In genomic region chr16:83840060-83840617, GRCh38 we compare ENCODE assay signal across 1 cellular context.
TF ChIP-seq lines count a peak whose summit lies in the region.

No MANE protein-coding gene starts in this region.

TF ChIP-seq in GM23338, 12 proteins besides CTCF, POLR2A, EP300 and RAD21:
- TF ChIP-seq ZNF462 (CRISPR knock-in tag; IDR thresholded peaks at IDR 0.05) (0 out of 2 replicates have a peak, but pooled peaks have one; percentile 6), ZNF114 (CRISPR knock-in tag; IDR thresholded peaks at IDR 0.05) (no peak), CREB1 (CRISPR knock-in tag; IDR thresholded peaks at IDR 0.05; ENCODE audit: low read depth) (0 out of 2 replicates have a peak, but pooled peaks have one; percentile 16), ZNF331 (CRISPR knock-in tag; IDR thresholded peaks at IDR 0.05; ENCODE audit: low read depth) (no peak), POLR2AphosphoS5 (IDR thresholded peaks at IDR 0.05; ENCODE audit: low read depth) (no peak), JUNB (IDR thresholded peaks at IDR 0.05; ENCODE audit: unreplicated experiment) (no peak), EZH2phosphoT487 (IDR thresholded peaks at IDR 0.05; ENCODE audit: unreplicated experiment) (no peak), STAT1 (IDR thresholded peaks at IDR 0.05; ENCODE audit: unreplicated experiment) (no peak), EZH2 (IDR thresholded peaks at IDR 0.05; ENCODE audit: low read depth, unreplicated experiment) (no peak), NANOG (IDR thresholded peaks at IDR 0.05; ENCODE audit: borderline replicate concordance) (no peak)
- TF ChIP-seq, protein P1, sequence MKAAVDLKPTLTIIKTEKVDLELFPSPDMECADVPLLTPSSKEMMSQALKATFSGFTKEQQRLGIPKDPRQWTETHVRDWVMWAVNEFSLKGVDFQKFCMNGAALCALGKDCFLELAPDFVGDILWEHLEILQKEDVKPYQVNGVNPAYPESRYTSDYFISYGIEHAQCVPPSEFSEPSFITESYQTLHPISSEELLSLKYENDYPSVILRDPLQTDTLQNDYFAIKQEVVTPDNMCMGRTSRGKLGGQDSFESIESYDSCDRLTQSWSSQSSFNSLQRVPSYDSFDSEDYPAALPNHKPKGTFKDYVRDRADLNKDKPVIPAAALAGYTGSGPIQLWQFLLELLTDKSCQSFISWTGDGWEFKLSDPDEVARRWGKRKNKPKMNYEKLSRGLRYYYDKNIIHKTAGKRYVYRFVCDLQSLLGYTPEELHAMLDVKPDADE (IDR thresholded peaks at IDR 0.05), result no peak
- TF ChIP-seq, protein P2, sequence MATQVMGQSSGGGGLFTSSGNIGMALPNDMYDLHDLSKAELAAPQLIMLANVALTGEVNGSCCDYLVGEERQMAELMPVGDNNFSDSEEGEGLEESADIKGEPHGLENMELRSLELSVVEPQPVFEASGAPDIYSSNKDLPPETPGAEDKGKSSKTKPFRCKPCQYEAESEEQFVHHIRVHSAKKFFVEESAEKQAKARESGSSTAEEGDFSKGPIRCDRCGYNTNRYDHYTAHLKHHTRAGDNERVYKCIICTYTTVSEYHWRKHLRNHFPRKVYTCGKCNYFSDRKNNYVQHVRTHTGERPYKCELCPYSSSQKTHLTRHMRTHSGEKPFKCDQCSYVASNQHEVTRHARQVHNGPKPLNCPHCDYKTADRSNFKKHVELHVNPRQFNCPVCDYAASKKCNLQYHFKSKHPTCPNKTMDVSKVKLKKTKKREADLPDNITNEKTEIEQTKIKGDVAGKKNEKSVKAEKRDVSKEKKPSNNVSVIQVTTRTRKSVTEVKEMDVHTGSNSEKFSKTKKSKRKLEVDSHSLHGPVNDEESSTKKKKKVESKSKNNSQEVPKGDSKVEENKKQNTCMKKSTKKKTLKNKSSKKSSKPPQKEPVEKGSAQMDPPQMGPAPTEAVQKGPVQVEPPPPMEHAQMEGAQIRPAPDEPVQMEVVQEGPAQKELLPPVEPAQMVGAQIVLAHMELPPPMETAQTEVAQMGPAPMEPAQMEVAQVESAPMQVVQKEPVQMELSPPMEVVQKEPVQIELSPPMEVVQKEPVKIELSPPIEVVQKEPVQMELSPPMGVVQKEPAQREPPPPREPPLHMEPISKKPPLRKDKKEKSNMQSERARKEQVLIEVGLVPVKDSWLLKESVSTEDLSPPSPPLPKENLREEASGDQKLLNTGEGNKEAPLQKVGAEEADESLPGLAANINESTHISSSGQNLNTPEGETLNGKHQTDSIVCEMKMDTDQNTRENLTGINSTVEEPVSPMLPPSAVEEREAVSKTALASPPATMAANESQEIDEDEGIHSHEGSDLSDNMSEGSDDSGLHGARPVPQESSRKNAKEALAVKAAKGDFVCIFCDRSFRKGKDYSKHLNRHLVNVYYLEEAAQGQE (IDR thresholded peaks at IDR 0.05; ENCODE audit: unreplicated experiment), result no peak
